18 cellular contexts compared by ENCODE assay signal in genomic region chr15:48652510-48653076, GRCh38.
"Had no signal": no experiment of that assay in that cellular context is flagged by ENCODE, and none has a peak within 500 bp of the region (broad histone marks: within the 10 kb centered on the region; RNA-seq: fewer than 3 reads in every experiment).

No MANE protein-coding gene starts in this region.

- H3K9me3 ChIP-seq: colonic mucosa, suprapubic skin, thyroid gland, upper lobe of left lung, uterus had no signal

- ATAC-seq: naive thymus-derived CD4-positive, alpha-beta T cell had no signal

- H3K79me2 ChIP-seq: hepatocyte had no signal

- H3K27me3 ChIP-seq: colonic mucosa, hepatocyte, suprapubic skin, thyroid gland, upper lobe of left lung, uterus had no signal

- H2AFZ ChIP-seq: hepatocyte had no signal

- H3K4me3 ChIP-seq: colonic mucosa, hepatocyte, lung, suprapubic skin, thyroid gland, upper lobe of left lung, uterus had no signal

- H3K27ac ChIP-seq: colonic mucosa, hepatocyte, suprapubic skin, thyroid gland, upper lobe of left lung, uterus had no signal

- H3K4me2 ChIP-seq: hepatocyte had no signal

- H3K36me3 ChIP-seq: colonic mucosa, suprapubic skin, thyroid gland, upper lobe of left lung, uterus had no signal

- H3K4me1 ChIP-seq: colonic mucosa, thyroid gland, upper lobe of left lung, uterus had no signal

- DNase-seq: cerebellar nuclear complex; colonic mucosa; effector CD8-positive, alpha-beta T cell; kidney; left cardiac atrium; left ventricle myocardium superior; naive thymus-derived CD4-positive, alpha-beta T cell; nephron progenitor cell; posterior cingulate gyrus; small intestine; stimulated activated CD4-positive, alpha-beta T cell treated with anti-CD3 and anti-CD28 coated beads, Interleukin-12 subunit alpha, Interleukin-12 subunit beta, amount 100 ng/mL, for 4 hours; stimulated activated naive CD4-positive, alpha-beta T cell treated with Interleukin-2 at 50 U/mL for 16 hours; thyroid gland; upper lobe of left lung; uterus had no signal
